23 cellular contexts compared by ENCODE assay signal in the genomic region with DNA sequence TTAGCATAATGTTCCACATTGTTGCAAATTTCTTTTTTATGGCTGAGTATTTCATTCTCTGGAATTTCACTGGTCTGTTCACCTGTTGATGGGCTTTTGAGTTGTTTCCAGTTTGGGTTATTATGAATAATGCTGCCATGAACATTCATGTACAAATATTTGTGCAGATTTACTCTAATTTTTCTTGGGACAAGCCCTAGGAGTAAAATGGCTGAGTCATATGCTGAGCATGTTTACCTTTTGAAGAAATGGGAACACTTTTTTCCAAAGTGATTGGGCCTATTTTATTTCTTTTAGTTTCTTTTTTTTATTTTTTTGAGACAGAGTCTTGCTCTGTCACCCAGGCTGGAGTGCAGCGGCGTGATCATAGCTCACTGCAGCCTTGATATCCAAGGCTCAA. TPM values are rescaled to one million over a fixed set of nuclear protein-coding genes. Genes with fewer than 3 reads are reported as not detected.
A peak's percentile ranks its signal among the peaks of the same experiment; 100 is the strongest.
DNase-seq lines count a peak whose midpoint lies in the region; ATAC-seq, FAIRE-seq and TF ChIP-seq lines count a peak whose summit lies in the region.
"Had no signal": no experiment of that assay in that cellular context is flagged by ENCODE, and none has a peak within 500 bp of the region (broad histone marks: within the 10 kb centered on the region; RNA-seq: fewer than 3 reads in every experiment).

No MANE protein-coding gene starts in this region.

- TF ChIP-seq RAD21 in HepG2 (CRISPR knock-in tag; IDR thresholded peaks at IDR 0.05): no peak

- no peak overlapping the region for H3K4me3 ChIP-seq in HepG2 (replicated peaks in 1 of 3; ENCODE audit: insufficient read depth in 1 of 3, low read depth in 2 of 3, low read length in 3 of 3)
- no peak overlapping the region for H3K4me3 ChIP-seq in right lobe of liver
- no peak overlapping the region for H3K4me3 ChIP-seq in ascending aorta
- no peak overlapping the region for H3K4me3 ChIP-seq in thoracic aorta
- no peak overlapping the region for H3K4me3 ChIP-seq in left lung
- H3K4me3 ChIP-seq: BLaER1 treated with 17β-estradiol and CSF1 and Interleukin-3, amounts not matched to agents 10 nM and 100 nM; GM23248 had no signal

- 67% methylated on average over 2 of the region's 2 CpGs for WGBS in HepG2 (ENCODE audit: low lambda C conversion rate)
- 65% methylated on average over 2 of the region's 2 CpGs for WGBS in right lobe of liver (ENCODE audit: insufficient coverage, low coverage, low lambda C conversion rate, missing lambda C conversion rate)

- no peak overlapping the region for H3K9ac ChIP-seq in HepG2 (ENCODE audit: insufficient read depth, low read depth, low read length)
- H3K9ac ChIP-seq: BLaER1 treated with 17β-estradiol and CSF1 and Interleukin-3, amounts not matched to agents 10 nM and 100 nM; GM23248 had no signal

- H3K27ac ChIP-seq in HepG2 (ENCODE audit: extremely low read length, insufficient read depth, low read length) (no peak overlapping the region), right lobe of liver (no peak overlapping the region), ascending aorta (peak overlapping the region; percentile 12 to 61), thoracic aorta (peak overlapping the region; percentile 52 to 68), left lung (no peak overlapping the region)
- H3K27ac ChIP-seq: 22Rv1; BLaER1 treated with 17β-estradiol and CSF1 and Interleukin-3, amounts not matched to agents 10 nM and 100 nM; GM23248 had no signal

- peaks cover 23% of the 10 kb centered on the region for H3K4me1 ChIP-seq in HepG2 (ENCODE audit: insufficient read depth, low read length)
- no peaks in the 10 kb centered on the region for H3K4me1 ChIP-seq in right lobe of liver
- peaks cover 0 to 4% of the 10 kb centered on the region in 2 donors for H3K4me1 ChIP-seq in ascending aorta
- peaks cover 13 to 21% of the 10 kb centered on the region in 2 donors for H3K4me1 ChIP-seq in thoracic aorta (ENCODE audit: control insufficient read depth in 1 of 2, low read depth in 2 of 2)
- H3K4me1 ChIP-seq in left lung: peaks cover 6 to 7% of the 10 kb centered on the region in 2 donors

- CTCF ChIA-PET in HepG2 (lab: Yijun Ruan, JAX; ENCODE audit: low intra/inter-chr PET ratio, low total read pairs): no interaction called here

- TF ChIP-seq POLR2A in HepG2 (IDR thresholded peaks at IDR 0.05; ENCODE audit: insufficient read depth in 1 of 2, low read depth in 2 of 2, low read length in 2 of 2): no peak
- no peak for TF ChIP-seq POLR2A in right lobe of liver (IDR thresholded peaks at IDR 0.05)

- intact Hi-C loops in HepG2 (cut with micrococcal nuclease; ENCODE audit: unreplicated experiment) (no loop called here), right lobe of liver (cut with DNase I) (no loop called here), ascending aorta (cut with DNase I) (no loop called here), left lung (cut with DNase I) (no loop called here)

- TF ChIP-seq EP300 in HepG2 (IDR thresholded peaks at IDR 0.05; ENCODE audit: low read depth in 2 of 2, low read length in 2 of 2) (no peak), HepG2 (CRISPR knock-in tag; IDR thresholded peaks at IDR 0.05; ENCODE audit: borderline replicate concordance) (no peak)

- H3K27me3 ChIP-seq in HepG2 (ENCODE audit: control insufficient read depth in 1 of 2, insufficient read depth in 2 of 2, low read length in 2 of 2): no peaks in the 10 kb centered on the region; a peak in 1 of 5 replicates
- no peaks in the 10 kb centered on the region for H3K27me3 ChIP-seq in right lobe of liver
- H3K27me3 ChIP-seq in ascending aorta: no peaks in the 10 kb centered on the region
- no peaks in the 10 kb centered on the region for H3K27me3 ChIP-seq in thoracic aorta (replicated peaks; ENCODE audit: insufficient read depth)
- H3K27me3 ChIP-seq in left lung: no peaks in the 10 kb centered on the region
- H3K27me3 ChIP-seq: BLaER1 treated with 17β-estradiol and CSF1 and Interleukin-3, amounts not matched to agents 10 nM and 100 nM had no signal

- ATAC-seq in HepG2: no peak
- ATAC-seq in right lobe of liver: no peak
- ATAC-seq in thoracic aorta (ENCODE audit: insufficient number of reproducible peaks, low FRiP score, low read depth): no peak
- no peak for ATAC-seq in left lung

- H3K9me3 ChIP-seq in HepG2 (ENCODE audit: low read length) (no peaks in the 10 kb centered on the region), right lobe of liver (no peaks in the 10 kb centered on the region), ascending aorta (no peaks in the 10 kb centered on the region), thoracic aorta (no peaks in the 10 kb centered on the region), left lung (no peaks in the 10 kb centered on the region)
- H3K9me3 ChIP-seq: BE2C; BLaER1 treated with 17β-estradiol and CSF1 and Interleukin-3, amounts not matched to agents 10 nM and 100 nM had no signal

- BruUV-seq in HepG2 (replicated peaks; lab: Mats Ljungman, UMichigan): no TSS peak

- FAIRE-seq in HepG2 (lab: Jason Lieb, UNC): no peak
- FAIRE-seq: A204.1, D721Med, GM12891, H1 had no signal

- POLR2A ChIA-PET in HepG2 (lab: Yijun Ruan, JAX): no interaction called here

- DNase-seq in HepG2 (ENCODE audit: low spot score) (no peak), right lobe of liver (no peak), ascending aorta (ENCODE audit: low spot score in 2 of 2) (no peak), thoracic aorta (ENCODE audit: low spot score) (no peak), DMS79 (lab: John Stamatoyannopoulos, UW) (no peak), left lung (no peak)
- DNase-seq: ACHN; AML-193; BE2C; CD4-positive, alpha-beta T cell; CD8-positive, alpha-beta memory T cell; DMS 273 treated with DMSO at 0.1 percent for 48 hours; DMS79 treated with DMSO at 0.1 percent for 48 hours; GF-D8; GM23248; H7; HCEC 1CT had no signal

- H4K20me1 ChIP-seq in HepG2 (ENCODE audit: insufficient read depth, low read length): no peaks in the 10 kb centered on the region

- no peak overlapping the region for H2AFZ ChIP-seq in HepG2 (ENCODE audit: low read length)
- H2AFZ ChIP-seq: GM23248 had no signal

- in situ Hi-C loops in HepG2 (cut with HindIII; ENCODE audit: extremely low pct_ligation_motif_present, low pct_unique_long_range_greater_than_20kb): no loop called here

- H3K4me2 ChIP-seq in HepG2 (ENCODE audit: low read depth, low read length): no peak overlapping the region
- H3K4me2 ChIP-seq: BLaER1 treated with 17β-estradiol and CSF1 and Interleukin-3, amounts not matched to agents 10 nM and 100 nM had no signal

- peaks cover 2% of the 10 kb centered on the region for H3K79me2 ChIP-seq in HepG2 (ENCODE audit: insufficient read depth, low read length)

- H3K36me3 ChIP-seq in HepG2 (replicated peaks in 1 of 2; ENCODE audit: control insufficient read depth in 1 of 2, insufficient read depth in 2 of 2, low read length in 2 of 2): no peaks in the 10 kb centered on the region
- H3K36me3 ChIP-seq in right lobe of liver: no peaks in the 10 kb centered on the region
- H3K36me3 ChIP-seq in ascending aorta: no peaks in the 10 kb centered on the region
- H3K36me3 ChIP-seq in thoracic aorta: no peaks in the 10 kb centered on the region
- H3K36me3 ChIP-seq in left lung: no peaks in the 10 kb centered on the region
- H3K36me3 ChIP-seq: BE2C; BLaER1 treated with 17β-estradiol and CSF1 and Interleukin-3, amounts not matched to agents 10 nM and 100 nM had no signal

- TF ChIP-seq CTCF in HepG2 (CRISPR knock-in tag; IDR thresholded peaks at IDR 0.05) (no peak), right lobe of liver (IDR thresholded peaks at IDR 0.05) (no peak), ascending aorta (IDR thresholded peaks at IDR 0.05) (no peak), thoracic aorta (IDR thresholded peaks at IDR 0.05) (no peak), left lung (IDR thresholded peaks at IDR 0.05) (no peak)

RNA-seq across cellular contexts. Expression of gene FBL, which starts 4.7 kb away (rescaled TPM):
- total RNA-seq in HepG2 (2016; rRNA removed; fragmentation: Illumina TruSeq; extraction: Trizol) (153 and 235 TPM in 2 replicates), right lobe of liver (10 to 100 TPM; 46.1 to 76.2 (median 51.4) TPM), ascending aorta (92.1 TPM), thoracic aorta (100 to 1,000 TPM in 1 of 2 donors, 10 to 100 TPM in 1; 52.7 to 103 TPM), left lung (100 to 1,000 TPM in 1 of 2 donors, 10 to 100 TPM in 1; 82.5 to 153 TPM)
- 97.6 and 118 TPM in 2 replicates for total RNA-seq in HepG2 (2016; cell fraction: cytosol; rRNA removed; fragmentation: Illumina TruSeq; extraction: Trizol; ENCODE audit: low read depth)
- 156 and 237 TPM in 2 replicates for total RNA-seq in HepG2 (2016; cell fraction: insoluble cytoplasmic fraction; rRNA removed; fragmentation: Illumina TruSeq; extraction: Trizol)
- total RNA-seq in HepG2 (2016; cell fraction: membrane; rRNA removed; fragmentation: Illumina TruSeq; extraction: Trizol): 195 and 220 TPM in 2 replicates
- 85.6 and 92.5 TPM in 2 replicates for total RNA-seq in HepG2 (2016; cell fraction: nucleus; rRNA removed; fragmentation: Illumina TruSeq; extraction: Trizol)
- 408 and 468 TPM in 2 replicates for polyA plus RNA-seq in HepG2 (2011; rRNA removed)
- 399 and 528 TPM in 2 replicates for polyA plus RNA-seq in HepG2 (2011; cell fraction: cytosol; rRNA removed)
- polyA plus RNA-seq in HepG2 (2011; cell fraction: nucleus; rRNA removed): 142 and 169 TPM in 2 replicates
- 311 and 349 TPM in 2 replicates for polyA plus RNA-seq in HepG2 (2012)
- 376 and 452 TPM in 2 replicates for polyA plus RNA-seq in HepG2 (2016; cell fraction: cytosol; fragmentation: Illumina TruSeq; extraction: Trizol; ENCODE audit: low read depth)
- 420 and 553 TPM in 2 replicates for polyA plus RNA-seq in HepG2 (2016; cell fraction: insoluble cytoplasmic fraction; fragmentation: Illumina TruSeq; extraction: Trizol; ENCODE audit: low read depth)
- polyA plus RNA-seq in HepG2 (2016; cell fraction: membrane; fragmentation: Illumina TruSeq; extraction: Trizol; ENCODE audit: low read depth): 376 and 422 TPM in 2 replicates
- 243 and 256 TPM in 2 replicates for polyA plus RNA-seq in HepG2 (2016; cell fraction: nucleus; fragmentation: Illumina TruSeq; extraction: Trizol; ENCODE audit: insufficient read depth, low read depth)
- 543 and 868 TPM in 2 replicates for polyA minus RNA-seq in HepG2 (2011; rRNA and poly(A)+ RNA removed; ENCODE audit: low replicate concordance)
- 96.2 and 102 TPM in 2 replicates for polyA minus RNA-seq in HepG2 (2011; cell fraction: cytosol; rRNA and poly(A)+ RNA removed)
- polyA minus RNA-seq in HepG2 (2011; cell fraction: nucleus; rRNA and poly(A)+ RNA removed): 21.2 and 34.9 TPM in 2 replicates

RNA-seq across cellular contexts. Expression of gene DYRK1B, which starts 16.9 kb away (rescaled TPM):
- total RNA-seq in HepG2 (2016; rRNA removed; fragmentation: Illumina TruSeq; extraction: Trizol) (0.45 and 0.82 TPM in 2 replicates), right lobe of liver (1 to 10 TPM; 2.5 to 6.3 (median 4.4) TPM), ascending aorta (34.7 TPM), thoracic aorta (10 to 100 TPM in 1 of 2 donors, 1 to 10 TPM in 1; 8.9 to 10.2 TPM), left lung (10 to 100 TPM; 13.6 to 25.0 TPM)
- total RNA-seq in HepG2 (2016; cell fraction: cytosol; rRNA removed; fragmentation: Illumina TruSeq; extraction: Trizol; ENCODE audit: low read depth): 1.2 and 1.7 TPM in 2 replicates
- 0.39 and 1.3 TPM in 2 replicates for total RNA-seq in HepG2 (2016; cell fraction: insoluble cytoplasmic fraction; rRNA removed; fragmentation: Illumina TruSeq; extraction: Trizol)
- 1.00 and 1.1 TPM in 2 replicates for total RNA-seq in HepG2 (2016; cell fraction: membrane; rRNA removed; fragmentation: Illumina TruSeq; extraction: Trizol)
- 1.3 and 1.5 TPM in 2 replicates for total RNA-seq in HepG2 (2016; cell fraction: nucleus; rRNA removed; fragmentation: Illumina TruSeq; extraction: Trizol)
- 1.1 and 1.3 TPM in 2 replicates for polyA plus RNA-seq in HepG2 (2011; rRNA removed)
- 0.50 and 0.64 TPM in 2 replicates for polyA plus RNA-seq in HepG2 (2011; cell fraction: cytosol; rRNA removed)
- polyA plus RNA-seq in HepG2 (2011; cell fraction: nucleus; rRNA removed): 5.0 and 6.5 TPM in 2 replicates
- polyA plus RNA-seq in HepG2 (2012): 2.0 and 2.5 TPM in 2 replicates
- polyA plus RNA-seq in HepG2 (2016; cell fraction: cytosol; fragmentation: Illumina TruSeq; extraction: Trizol; ENCODE audit: low read depth): 1.7 and 1.9 TPM in 2 replicates
- 0.58 and 0.68 TPM in 2 replicates for polyA plus RNA-seq in HepG2 (2016; cell fraction: insoluble cytoplasmic fraction; fragmentation: Illumina TruSeq; extraction: Trizol; ENCODE audit: low read depth)
- 1.8 and 2.4 TPM in 2 replicates for polyA plus RNA-seq in HepG2 (2016; cell fraction: membrane; fragmentation: Illumina TruSeq; extraction: Trizol; ENCODE audit: low read depth)
- polyA plus RNA-seq in HepG2 (2016; cell fraction: nucleus; fragmentation: Illumina TruSeq; extraction: Trizol; ENCODE audit: insufficient read depth, low read depth): 4.3 and 5.9 TPM in 2 replicates
- polyA minus RNA-seq in HepG2 (2011; rRNA and poly(A)+ RNA removed; ENCODE audit: low replicate concordance): 1.2 and 13.7 TPM in 2 replicates
- not detected in 2 replicates for polyA minus RNA-seq in HepG2 (2011; cell fraction: cytosol; rRNA and poly(A)+ RNA removed)
- 1.3 and 2.7 TPM in 2 replicates for polyA minus RNA-seq in HepG2 (2011; cell fraction: nucleus; rRNA and poly(A)+ RNA removed)

Comparison
In these comparisons a context has a peak if more than half of its experiments do, and no peak if none do; other contexts are left out.
1. H3K27ac ChIP-seq: peak in ascending aorta (2 of 2) and thoracic aorta (2 of 2); none in HepG2 (single experiment), right lobe of liver (0 of 3) and left lung (0 of 2).